Comparison of ENCODE assay signal across 9 cellular contexts in genomic region chr10:89278034-89278535, GRCh38. TPM values are rescaled to one million over a fixed set of nuclear protein-coding genes. Genes with fewer than 3 reads are reported as not detected.
DNase-seq lines count a peak whose midpoint lies in the region; ATAC-seq and TF ChIP-seq lines count a peak whose summit lies in the region.
"Had no signal": no experiment of that assay in that cellular context is flagged by ENCODE, and none has a peak within 500 bp of the region (broad histone marks: within the 10 kb centered on the region; RNA-seq: fewer than 3 reads in every experiment).

No MANE protein-coding gene starts in this region.

- H3K4me1 ChIP-seq in neural progenitor cell = peaks cover 15% of the 10 kb centered on the region

- H3K9ac ChIP-seq in neural progenitor cell = no peak overlapping the region

- TF ChIP-seq CTCF in neural progenitor cell (IDR thresholded peaks at IDR 0.05) = no peak

- no peak overlapping the region for H3K27ac ChIP-seq in neural progenitor cell

- H3K9me3 ChIP-seq in neural progenitor cell (ENCODE audit: low read depth) = no peaks in the 10 kb centered on the region

- H3K27me3 ChIP-seq in neural progenitor cell = no peaks in the 10 kb centered on the region

- peak; percentile 99 for DNase-seq in ACHN
- peak; percentile 6 for DNase-seq in NCI-H82 treated with DMSO at 0.1 percent for 48 hours (lab: John Stamatoyannopoulos, UW; ENCODE audit: unreplicated experiment)
- no peak for DNase-seq in neural progenitor cell (ENCODE audit: low spot score)
- DNase-seq in stimulated activated CD8-positive, alpha-beta memory T cell treated with anti-CD3 and anti-CD28 coated beads, Interleukin-4, amount 100 ng/mL, for 48 hours = no peak
- DNase-seq: DND-41 had no signal

- H3K36me3 Mint-ChIP-seq in neural progenitor cell = no peaks in the 10 kb centered on the region

- in situ Hi-C loops in ACHN (cut with HindIII; ENCODE audit: low pct_ligation_motif_present, low pct_unique_long_range_greater_than_20kb, low sequenced_read_pairs) = no loop called here

- H3K4me1 Mint-ChIP-seq in neural progenitor cell = peaks cover 23% of the 10 kb centered on the region

- no peak overlapping the region for H3K4me2 ChIP-seq in neural progenitor cell

- H3F3A ChIP-seq in neural progenitor cell (ENCODE audit: low read depth) = no peaks in the 10 kb centered on the region

- no peak overlapping the region for H3K4me3 ChIP-seq in neural progenitor cell

- no peaks in the 10 kb centered on the region for H3K9me3 Mint-ChIP-seq in neural progenitor cell

- peak; percentile 96 for ATAC-seq in esophagus mucosa
- no peak for ATAC-seq in HG02852 (IDR thresholded peaks at IDR 0.05; ENCODE audit: unreplicated experiment)
- no peak for ATAC-seq in GM18520 (IDR thresholded peaks at IDR 0.05; ENCODE audit: unreplicated experiment)
- no peak for ATAC-seq in HG03039 (IDR thresholded peaks at IDR 0.05; ENCODE audit: unreplicated experiment)

- H4K20me1 ChIP-seq in neural progenitor cell (ENCODE audit: low read depth) = no peaks in the 10 kb centered on the region

- no peaks in the 10 kb centered on the region for H3K79me2 ChIP-seq in neural progenitor cell (ENCODE audit: low read depth)

- H3K4me3 Mint-ChIP-seq in neural progenitor cell = no peak overlapping the region

- peaks cover 4% of the 10 kb centered on the region for H3K27me3 Mint-ChIP-seq in neural progenitor cell (ENCODE audit: insufficient read depth, low read depth)

- no peak overlapping the region for H2AFZ ChIP-seq in neural progenitor cell (replicated peaks)

- no peaks in the 10 kb centered on the region for H3K36me3 ChIP-seq in neural progenitor cell

- H3K27ac Mint-ChIP-seq in neural progenitor cell = peak overlapping the region; percentile 9

RNA-seq across cellular contexts. Expression of gene IFIT2, which starts 23.8 kb away (rescaled TPM):
- 1.5 TPM for total RNA-seq in esophagus mucosa
- total RNA-seq in neural progenitor cell (ENCODE audit: low replicate concordance) = 0.06 and 0.22 TPM in 2 replicates

RNA-seq across cellular contexts. Expression of gene LIPA, which starts 26.5 kb away (rescaled TPM):
- total RNA-seq in esophagus mucosa (26.6 TPM), neural progenitor cell (ENCODE audit: low replicate concordance) (15.5 and 18.9 TPM in 2 replicates)

RNA-seq across cellular contexts. Expression of gene IFIT3, which starts 49.7 kb away (rescaled TPM):
- 3.8 TPM for total RNA-seq in esophagus mucosa
- total RNA-seq in neural progenitor cell (ENCODE audit: low replicate concordance) = 0.06 TPM in 1 of 2 replicates, not detected in the other

Comparison
In these comparisons a context has a peak if more than half of its experiments do, and no peak if none do; other contexts are left out.
1. DNase-seq: peak in ACHN (single experiment) and NCI-H82 treated with DMSO at 0.1 percent for 48 hours (single experiment); none in neural progenitor cell (single experiment) and stimulated activated CD8-positive, alpha-beta memory T cell treated with anti-CD3 and anti-CD28 coated beads, Interleukin-4, amount 100 ng/mL, for 48 hours (single experiment).